ENCODE assay signal across 16 cellular contexts in genomic region chr18:71707985-71708500, GRCh38.
"Had no signal": no experiment of that assay in that cellular context is flagged by ENCODE, and none has a peak within 500 bp of the region (broad histone marks: within the 10 kb centered on the region; RNA-seq: fewer than 3 reads in every experiment).

No MANE protein-coding gene starts in this region.

- H3K27ac ChIP-seq: coronary artery, hepatocyte, lower lobe of right lung, thyroid gland, uterus had no signal

- H3K9me3 ChIP-seq: lower lobe of right lung, thyroid gland, uterus had no signal

- H3K27ac Mint-ChIP-seq: activated CD4-positive, alpha-beta memory T cell treated with anti-CD3 and anti-CD28 coated beads for 36 hours; activated CD4-positive, alpha-beta T cell treated with anti-CD3 and anti-CD28 coated beads for 36 hours; activated naive CD8-positive, alpha-beta T cell treated with anti-CD3 and anti-CD28 coated beads for 36 hours; brain had no signal

- DNase-seq: activated CD4-positive, alpha-beta memory T cell treated with anti-CD3 and anti-CD28 coated beads for 36 hours; activated CD4-positive, alpha-beta T cell treated with anti-CD3 and anti-CD28 coated beads for 36 hours; activated naive CD8-positive, alpha-beta T cell treated with anti-CD3 and anti-CD28 coated beads for 36 hours; islet precursor cell; left colon; lower lobe of right lung; retina; stimulated activated naive CD4-positive, alpha-beta T cell treated with Interleukin-2 at 50 U/mL for 16 hours; thyroid gland; uterus had no signal

- ATAC-seq: activated CD4-positive, alpha-beta T cell treated with anti-CD3 and anti-CD28 coated beads for 36 hours; esophagus mucosa; left colon; lower lobe of right lung had no signal

- H3K4me3 ChIP-seq: coronary artery, hepatocyte, lower lobe of right lung, thyroid gland, uterus had no signal

- H3K27me3 ChIP-seq: hepatocyte, thyroid gland, uterus had no signal

- H3K9me3 Mint-ChIP-seq: activated naive CD8-positive, alpha-beta T cell treated with anti-CD3 and anti-CD28 coated beads for 36 hours; neural crest cell had no signal

- H3K36me3 ChIP-seq: lower lobe of right lung, thyroid gland, uterus had no signal

- H3K4me1 ChIP-seq: lower lobe of right lung, thyroid gland, uterus had no signal

- H3K36me3 Mint-ChIP-seq: activated CD4-positive, alpha-beta memory T cell treated with anti-CD3 and anti-CD28 coated beads for 36 hours; activated naive CD8-positive, alpha-beta T cell treated with anti-CD3 and anti-CD28 coated beads for 36 hours; brain had no signal

- H3K4me1 Mint-ChIP-seq: activated CD4-positive, alpha-beta T cell treated with anti-CD3 and anti-CD28 coated beads for 36 hours; activated naive CD8-positive, alpha-beta T cell treated with anti-CD3 and anti-CD28 coated beads for 36 hours; brain; central memory CD8-positive, alpha-beta T cell; neural crest cell had no signal

- H3K4me3 Mint-ChIP-seq: activated CD4-positive, alpha-beta memory T cell treated with anti-CD3 and anti-CD28 coated beads for 36 hours; activated CD4-positive, alpha-beta T cell treated with anti-CD3 and anti-CD28 coated beads for 36 hours; activated naive CD8-positive, alpha-beta T cell treated with anti-CD3 and anti-CD28 coated beads for 36 hours; brain; central memory CD8-positive, alpha-beta T cell; neural crest cell had no signal

- H3K27me3 Mint-ChIP-seq: activated CD4-positive, alpha-beta memory T cell treated with anti-CD3 and anti-CD28 coated beads for 36 hours; activated CD4-positive, alpha-beta T cell treated with anti-CD3 and anti-CD28 coated beads for 36 hours; activated naive CD8-positive, alpha-beta T cell treated with anti-CD3 and anti-CD28 coated beads for 36 hours; central memory CD8-positive, alpha-beta T cell had no signal
